In genomic region chr10:128808921-128809440, GRCh38 we compare ENCODE assay signal across 21 cellular contexts.
DNase-seq lines count a peak whose midpoint lies in the region; ATAC-seq and TF ChIP-seq lines count a peak whose summit lies in the region.
"Had no signal": no experiment of that assay in that cellular context is flagged by ENCODE, and none has a peak within 500 bp of the region (broad histone marks: within the 10 kb centered on the region; RNA-seq: fewer than 3 reads in every experiment).

No MANE protein-coding gene starts in this region.

- no peaks in the 10 kb centered on the region for H3K4me1 ChIP-seq in ovary (ENCODE audit: insufficient read depth)

- in situ Hi-C loops in brain microvascular endothelial cell (cut with HindIII; ENCODE audit: low pct_ligation_motif_present, low sequenced_read_pairs): no loop called here

- peaks cover 3% of the 10 kb centered on the region for H3K9me3 Mint-ChIP-seq in nephron
- H3K9me3 Mint-ChIP-seq: activated CD8-positive, alpha-beta T cell treated with anti-CD3 and anti-CD28 coated beads for 36 hours; GM23338 had no signal

- H3K27ac ChIP-seq in ovary: no peak overlapping the region
- no peak overlapping the region for H3K27ac ChIP-seq in brain microvascular endothelial cell
- H3K27ac ChIP-seq: suprapubic skin had no signal

- H3K9me3 ChIP-seq in ovary: no peaks in the 10 kb centered on the region
- H3K9me3 ChIP-seq: suprapubic skin had no signal

- H3K27ac Mint-ChIP-seq in nephron: peak overlapping the region in 2 of 3 experiments; percentile 19 to 25
- H3K27ac Mint-ChIP-seq: activated CD8-positive, alpha-beta T cell treated with anti-CD3 and anti-CD28 coated beads for 36 hours; GM23338 had no signal

- ATAC-seq in GM18867 (IDR thresholded peaks at IDR 0.05; ENCODE audit: unreplicated experiment) (peak; percentile 68), GM19463 (IDR thresholded peaks at IDR 0.05; ENCODE audit: unreplicated experiment) (peak; percentile 71), HG03565 (IDR thresholded peaks at IDR 0.05; ENCODE audit: unreplicated experiment) (peak; percentile 57)
- ATAC-seq: activated CD8-positive, alpha-beta T cell treated with anti-CD3 and anti-CD28 coated beads for 36 hours; GM23338; left lobe of liver had no signal

- intact Hi-C loops in ovary (cut with DNase I): no loop called here

- H3K4me3 ChIP-seq in ovary (no peak overlapping the region), brain microvascular endothelial cell (ENCODE audit: low read depth, low read length) (no peak overlapping the region)
- H3K4me3 ChIP-seq: GM23338, suprapubic skin had no signal

- H3K4me1 Mint-ChIP-seq in nephron: peaks cover 34% of the 10 kb centered on the region
- H3K4me1 Mint-ChIP-seq: central memory CD8-positive, alpha-beta T cell had no signal

- H3K4me3 Mint-ChIP-seq in nephron: no peak overlapping the region
- H3K4me3 Mint-ChIP-seq: activated CD8-positive, alpha-beta T cell treated with anti-CD3 and anti-CD28 coated beads for 36 hours; central memory CD8-positive, alpha-beta T cell; GM23338 had no signal

- TF ChIP-seq EP300 in ovary (IDR thresholded peaks at IDR 0.05): no peak

- peaks cover 7% of the 10 kb centered on the region for H3K27me3 Mint-ChIP-seq in nephron (ENCODE audit: low read depth)
- H3K27me3 Mint-ChIP-seq: activated CD8-positive, alpha-beta T cell treated with anti-CD3 and anti-CD28 coated beads for 36 hours; central memory CD8-positive, alpha-beta T cell had no signal

- 69 to 78% (median 76%) methylated on average over 4 of the region's 4 CpGs for WGBS in ovary, 3 donors

- H3K27me3 ChIP-seq in ovary: no peaks in the 10 kb centered on the region
- no peaks in the 10 kb centered on the region for H3K27me3 ChIP-seq in brain microvascular endothelial cell (replicated peaks)
- H3K27me3 ChIP-seq: suprapubic skin had no signal

- no peaks in the 10 kb centered on the region for H3K36me3 Mint-ChIP-seq in nephron (ENCODE audit: low read depth)

- H3K36me3 ChIP-seq in ovary (no peaks in the 10 kb centered on the region), brain microvascular endothelial cell (replicated peaks) (no peaks in the 10 kb centered on the region)
- H3K36me3 ChIP-seq: suprapubic skin had no signal

- TF ChIP-seq POLR2A in ovary (IDR thresholded peaks at IDR 0.05): no peak

- DNase-seq in RPMI8226: no peak
- DNase-seq in ovary: no peak
- DNase-seq in brain microvascular endothelial cell: no peak
- DNase-seq: activated CD8-positive, alpha-beta T cell treated with anti-CD3 and anti-CD28 coated beads for 36 hours; activated naive CD4-positive, alpha-beta T cell; activated T-cell treated with anti-CD3 and anti-CD28 coated beads, Interleukin-2, amount 50 U/mL, for 1 hour; amygdala; KG1; MV-4-11; NCI-H1694; NCI-H2171; NCI-H526 treated with DMSO at 0.1 percent for 48 hours; SW 1271 had no signal

- TF ChIP-seq CTCF in nephron (IDR thresholded peaks at IDR 0.05; ENCODE audit: unreplicated experiment in 3 of 3): no peak
- no peak for TF ChIP-seq CTCF in ovary (IDR thresholded peaks at IDR 0.05)
- TF ChIP-seq CTCF in brain microvascular endothelial cell (IDR thresholded peaks at IDR 0.05; ENCODE audit: low read depth, low read length, missing control alignments): no peak
